Comparison of ENCODE assay signal across 14 cellular contexts in genomic region chr7:140054751-140055150, GRCh38. TPM values are rescaled to one million over a fixed set of nuclear protein-coding genes. Genes with fewer than 3 reads are reported as not detected.
"Had no signal": no experiment of that assay in that cellular context is flagged by ENCODE, and none has a peak within 500 bp of the region (broad histone marks: within the 10 kb centered on the region; RNA-seq: fewer than 3 reads in every experiment).

No MANE protein-coding gene starts in this region.

- H3K27me3 ChIP-seq: esophagus muscularis mucosa, sigmoid colon, stomach had no signal

- H3K27ac ChIP-seq: esophagus muscularis mucosa, sigmoid colon, stomach had no signal

- H3K27ac Mint-ChIP-seq: activated naive CD4-positive, alpha-beta T cell treated with anti-CD3 and anti-CD28 coated beads, Interleukin-2, amount 50 U/mL, for 72 hours had no signal

- ATAC-seq: activated naive CD4-positive, alpha-beta T cell treated with anti-CD3 and anti-CD28 coated beads, Interleukin-2, amount 50 U/mL, for 72 hours; left lobe of liver had no signal

- H3K9me3 Mint-ChIP-seq: activated naive CD4-positive, alpha-beta T cell treated with anti-CD3 and anti-CD28 coated beads, Interleukin-2, amount 50 U/mL, for 72 hours; T-helper 2 cell treated with Interferon-gamma antibody and Interleukin-4, amounts not matched to agents 5 μg/mL and 100 μg/mL, for 36 hours had no signal

- DNase-seq: activated effector memory CD4-positive, alpha-beta T cell treated with anti-CD3 and anti-CD28 coated beads, Interleukin-2, amount 50 U/mL, for 16 hours; activated T-cell treated with anti-CD3 and anti-CD28 coated beads for 4 hours; anterior cingulate cortex; mammary epithelial cell; sigmoid colon; stimulated activated CD4-positive, alpha-beta T cell treated with anti-CD3 and anti-CD28 coated beads, Interleukin-12 subunit alpha, Interleukin-12 subunit beta, amount 100 ng/mL, for 4 hours; stomach had no signal

- H3K4me3 ChIP-seq: esophagus muscularis mucosa, sigmoid colon, stomach had no signal

- H3K9me3 ChIP-seq: esophagus muscularis mucosa, sigmoid colon, stomach had no signal

- H3K4me3 Mint-ChIP-seq: T-helper 2 cell treated with Interferon-gamma antibody and Interleukin-4, amounts not matched to agents 5 μg/mL and 100 μg/mL, for 36 hours had no signal

- FAIRE-seq: islet of Langerhans, urothelium cell line had no signal

RNA-seq across cellular contexts. Expression of gene PARP12, which starts 8.0 kb away (rescaled TPM):
- polyA plus RNA-seq: neural cell had no signal
